Comparison of ENCODE assay signal across 26 cellular contexts in genomic region chr18:38313851-38314250, GRCh38.
"Had no signal": no experiment of that assay in that cellular context is flagged by ENCODE, and none has a peak within 500 bp of the region (broad histone marks: within the 10 kb centered on the region; RNA-seq: fewer than 3 reads in every experiment).

No MANE protein-coding gene starts in this region.

- H3K4me1 Mint-ChIP-seq: activated naive CD4-positive, alpha-beta T cell treated with anti-CD3 and anti-CD28 coated beads, Interleukin-2, amount 50 U/mL, for 24 hours; T-helper 17 cell had no signal

- ATAC-seq: activated CD8-positive, alpha-beta T cell treated with anti-CD3 and anti-CD28 coated beads, Interleukin-2, amount 10 ng/mL, durations not matched to agents 7 days and 5 days; body of pancreas; Panc1; Right ventricle myocardium inferior; T-helper 17 cell; WTC11 had no signal

- H3K36me3 Mint-ChIP-seq: activated naive CD4-positive, alpha-beta T cell treated with anti-CD3 and anti-CD28 coated beads, Interleukin-2, amount 50 U/mL, for 24 hours; WTC11 had no signal

- H3K4me1 ChIP-seq: body of pancreas had no signal

- H3K27ac Mint-ChIP-seq: activated CD8-positive, alpha-beta T cell treated with anti-CD3 and anti-CD28 coated beads, Interleukin-2, amount 10 ng/mL, durations not matched to agents 7 days and 5 days; activated naive CD4-positive, alpha-beta T cell treated with anti-CD3 and anti-CD28 coated beads, Interleukin-2, amount 50 U/mL, for 24 hours; T-helper 17 cell; WTC11 had no signal

- H3K27ac ChIP-seq: body of pancreas had no signal

- H3K4me3 Mint-ChIP-seq: activated CD8-positive, alpha-beta T cell treated with anti-CD3 and anti-CD28 coated beads, Interleukin-2, amount 10 ng/mL, durations not matched to agents 7 days and 5 days; activated naive CD4-positive, alpha-beta T cell treated with anti-CD3 and anti-CD28 coated beads, Interleukin-2, amount 50 U/mL, for 24 hours; T-helper 17 cell; WTC11 had no signal

- H3K27me3 Mint-ChIP-seq: activated naive CD4-positive, alpha-beta T cell treated with anti-CD3 and anti-CD28 coated beads, Interleukin-2, amount 50 U/mL, for 24 hours; T-helper 17 cell had no signal

- FAIRE-seq: bronchial epithelial cell, TTC549 had no signal

- H3K4me3 ChIP-seq: body of pancreas, MG63 had no signal

- DNase-seq: activated CD4-positive, alpha-beta T cell treated with anti-CD3 and anti-CD28 coated beads for 48 hours; activated CD4-positive, alpha-beta T cell treated with anti-CD3 and anti-CD28 coated beads, Interleukin-2, amount 50 U/mL, for 4 hours; activated CD4-positive, CD25-positive, alpha-beta regulatory T cell treated with anti-CD3 and anti-CD28 coated beads, Interleukin-2, amount 50 U/mL, for 72 hours; activated CD8-positive, alpha-beta memory T cell treated with anti-CD3 and anti-CD28 coated beads, Interleukin-2, amount 50 U/mL, for 48 hours; activated CD8-positive, alpha-beta T cell treated with anti-CD3 and anti-CD28 coated beads, Interleukin-2, amount 10 ng/mL, durations not matched to agents 7 days and 5 days; activated T-cell treated with anti-CD3 and anti-CD28 coated beads, Interleukin-2, amount 50 U/mL, for 1 hour; aorta; body of pancreas; central memory CD4-positive, alpha-beta T cell; MG63; NCI-H1105; NCI-H1436; NCI-H1694 treated with DMSO at 0.1 percent for 48 hours; NCI-H2029 treated with DMSO at 0.1 percent for 48 hours; NCI-H446 treated with DMSO at 0.1 percent for 48 hours; NCI-H524 treated with DMSO at 0.1 percent for 48 hours; NCI-H748 treated with DMSO at 0.1 percent for 48 hours; RPMI8226; T-helper 17 cell; T-helper 9 cell had no signal

- H3K9me3 Mint-ChIP-seq: activated naive CD4-positive, alpha-beta T cell treated with anti-CD3 and anti-CD28 coated beads, Interleukin-2, amount 50 U/mL, for 24 hours; WTC11 had no signal

- H3K36me3 ChIP-seq: MG63 had no signal

- H3K9me3 ChIP-seq: body of pancreas, MG63 had no signal

- H3K27me3 ChIP-seq: body of pancreas, MG63 had no signal
